Comparison of ENCODE assay signal across 1 cellular context in genomic region chr3:121836069-121836468, GRCh38.
TF ChIP-seq lines count a peak whose summit lies in the region.

No MANE protein-coding gene starts in this region.

TF ChIP-seq in endothelial cell of umbilical vein, 7 proteins besides CTCF, POLR2A, EP300 and RAD21 (continued from another document):
- TF ChIP-seq EZH2 (IDR thresholded peaks at IDR 0.05; ENCODE audit: borderline replicate concordance, low read depth, low read length, severe bottlenecking) (no peak), FOS (IDR thresholded peaks at IDR 0.05; ENCODE audit: borderline replicate concordance, insufficient read depth, low read length) (no peak)
